Comparison of ENCODE assay signal across 18 cellular contexts in the genomic region with DNA sequence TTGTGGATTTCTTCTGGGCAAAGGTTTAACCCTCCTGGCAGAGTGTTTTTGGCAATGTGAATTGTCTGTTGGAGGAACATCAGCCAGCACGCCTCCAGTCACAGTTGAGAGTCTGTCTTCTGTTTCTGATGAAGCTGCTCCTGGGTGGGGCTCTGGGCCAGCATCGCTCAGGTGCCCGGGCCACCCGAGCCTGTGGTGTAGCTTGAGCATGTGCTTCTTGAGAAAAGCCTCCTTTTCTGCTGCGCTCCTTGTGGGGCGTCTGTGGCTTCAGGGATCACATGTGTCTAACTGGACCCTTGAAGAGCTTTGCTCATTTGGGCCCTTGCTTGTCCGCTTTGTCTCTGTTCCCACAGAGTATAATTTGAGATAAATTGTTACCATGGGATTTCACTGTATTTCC. TPM values are rescaled to one million over a fixed set of nuclear protein-coding genes. Genes with fewer than 3 reads are reported as not detected.
DNase-seq lines count a peak whose midpoint lies in the region; ATAC-seq, FAIRE-seq and TF ChIP-seq lines count a peak whose summit lies in the region.
"Had no signal": no experiment of that assay in that cellular context is flagged by ENCODE, and none has a peak within 500 bp of the region (broad histone marks: within the 10 kb centered on the region; RNA-seq: fewer than 3 reads in every experiment).

No MANE protein-coding gene starts in this region.

- H3K9me3 ChIP-seq in kidney (ENCODE audit: control insufficient read depth in 1 of 2, low read length in 2 of 2) (no peaks in the 10 kb centered on the region), ovary (no peaks in the 10 kb centered on the region)

- TF ChIP-seq CTCF in WTC11 (IDR thresholded peaks at IDR 0.05) (no peak), kidney (IDR thresholded peaks at IDR 0.05; ENCODE audit: borderline replicate concordance, extremely low read depth, insufficient read depth) (no peak), GM10266 (IDR thresholded peaks at IDR 0.05; ENCODE audit: control insufficient read depth, insufficient read depth, low read depth, missing control alignments) (no peak), ovary (IDR thresholded peaks at IDR 0.05) (no peak)

- intact Hi-C loops in kidney (cut with DNase I) (no loop called here), ovary (cut with DNase I) (no loop called here)

- H3K4me3 ChIP-seq in kidney (ENCODE audit: low read length in 2 of 2) (no peak overlapping the region), ovary (no peak overlapping the region)

- no peaks in the 10 kb centered on the region for H3K9me3 Mint-ChIP-seq in activated naive CD8-positive, alpha-beta T cell (ENCODE audit: low read depth)
- no peaks in the 10 kb centered on the region for H3K9me3 Mint-ChIP-seq in activated naive CD8-positive, alpha-beta T cell treated with anti-CD3 and anti-CD28 coated beads for 36 hours
- H3K9me3 Mint-ChIP-seq in WTC11: no peaks in the 10 kb centered on the region
- H3K9me3 Mint-ChIP-seq: CD14-positive monocyte, HFFc6 had no signal

- peak overlapping the region; percentile 61 for H3K27ac Mint-ChIP-seq in activated naive CD8-positive, alpha-beta T cell
- no peak overlapping the region for H3K27ac Mint-ChIP-seq in activated naive CD8-positive, alpha-beta T cell treated with anti-CD3 and anti-CD28 coated beads for 36 hours
- peak overlapping the region; percentile 71; the same call in 1 of the 2 replicates for H3K27ac Mint-ChIP-seq in WTC11

- POLR2A ChIA-PET in WTC11 (lab: Charles Lee): no interaction called here

- peaks cover 4 to 17% of the 10 kb centered on the region in 2 donors for H3K4me1 ChIP-seq in kidney (ENCODE audit: control insufficient read depth in 1 of 2, insufficient read depth in 1 of 2, low read depth in 1 of 2, low read length in 2 of 2)
- no peaks in the 10 kb centered on the region for H3K4me1 ChIP-seq in ovary (ENCODE audit: insufficient read depth)

- no peak for TF ChIP-seq EP300 in ovary (IDR thresholded peaks at IDR 0.05)

- ATAC-seq in WTC11 (no peak), GM19463 (IDR thresholded peaks at IDR 0.05; ENCODE audit: unreplicated experiment) (no peak)
- ATAC-seq: PC-3 had no signal

- H3K36me3 Mint-ChIP-seq in activated naive CD8-positive, alpha-beta T cell: peaks cover 3% of the 10 kb centered on the region
- peaks cover 21% of the 10 kb centered on the region for H3K36me3 Mint-ChIP-seq in activated naive CD8-positive, alpha-beta T cell treated with anti-CD3 and anti-CD28 coated beads for 36 hours
- peaks cover 55% of the 10 kb centered on the region for H3K36me3 Mint-ChIP-seq in WTC11

- H3K4me1 Mint-ChIP-seq in activated naive CD8-positive, alpha-beta T cell (ENCODE audit: low read depth): peaks cover 20% of the 10 kb centered on the region
- H3K4me1 Mint-ChIP-seq in activated naive CD8-positive, alpha-beta T cell treated with anti-CD3 and anti-CD28 coated beads for 36 hours: peaks cover 21% of the 10 kb centered on the region
- no peaks in the 10 kb centered on the region for H3K4me1 Mint-ChIP-seq in WTC11

- H3K27me3 ChIP-seq in ovary: no peaks in the 10 kb centered on the region

- H3K27ac ChIP-seq in kidney (ENCODE audit: low read depth in 2 of 2, low read length in 2 of 2) (no peak overlapping the region), ovary (no peak overlapping the region)

- DNase-seq in activated naive CD8-positive, alpha-beta T cell treated with anti-CD3 and anti-CD28 coated beads for 36 hours: no peak
- DNase-seq in WTC11 (ENCODE audit: low spot score): no peak
- DNase-seq in kidney: peak; percentile 57
- no peak for DNase-seq in GM10266 (ENCODE audit: extremely low spot score)
- DNase-seq in ovary: no peak
- DNase-seq: ACHN, AML-193, HFFc6, KBM-7, NCI-H1436, NCI-H2029 treated with DMSO at 0.1 percent for 48 hours, NCI-H510A, NCI-H774, PC-3 had no signal

- TF ChIP-seq POLR2A in ovary (IDR thresholded peaks at IDR 0.05): no peak

- CTCF ChIA-PET in WTC11 (lab: Charles Lee): no interaction called here

- H3K36me3 ChIP-seq in kidney (ENCODE audit: control insufficient read depth in 1 of 2, insufficient read depth in 2 of 2, low read length in 2 of 2): peaks cover 31 to 59% of the 10 kb centered on the region in 2 donors
- no peaks in the 10 kb centered on the region for H3K36me3 ChIP-seq in ovary

- no peak overlapping the region for H3K4me3 Mint-ChIP-seq in activated naive CD8-positive, alpha-beta T cell
- H3K4me3 Mint-ChIP-seq in activated naive CD8-positive, alpha-beta T cell treated with anti-CD3 and anti-CD28 coated beads for 36 hours: no peak overlapping the region
- no peak overlapping the region for H3K4me3 Mint-ChIP-seq in WTC11
- H3K4me3 Mint-ChIP-seq: CD14-positive monocyte, HFFc6 had no signal

- 87 to 88% (median 87%) methylated on average over 7 of the region's 7 CpGs for WGBS in ovary, 3 donors

- H3K27me3 Mint-ChIP-seq in activated naive CD8-positive, alpha-beta T cell: no peaks in the 10 kb centered on the region
- H3K27me3 Mint-ChIP-seq in activated naive CD8-positive, alpha-beta T cell treated with anti-CD3 and anti-CD28 coated beads for 36 hours: no peaks in the 10 kb centered on the region
- no peaks in the 10 kb centered on the region for H3K27me3 Mint-ChIP-seq in WTC11 (ENCODE audit: low read depth)

- no peak for FAIRE-seq in kidney (lab: Jason Lieb, UNC)
- FAIRE-seq: H54 had no signal

- H3K9ac ChIP-seq in kidney (ENCODE audit: low read length in 2 of 2): no peak overlapping the region

TF ChIP-seq in WTC11, 78 proteins besides CTCF, POLR2A, EP300 and RAD21:
- TF ChIP-seq, protein P1, sequence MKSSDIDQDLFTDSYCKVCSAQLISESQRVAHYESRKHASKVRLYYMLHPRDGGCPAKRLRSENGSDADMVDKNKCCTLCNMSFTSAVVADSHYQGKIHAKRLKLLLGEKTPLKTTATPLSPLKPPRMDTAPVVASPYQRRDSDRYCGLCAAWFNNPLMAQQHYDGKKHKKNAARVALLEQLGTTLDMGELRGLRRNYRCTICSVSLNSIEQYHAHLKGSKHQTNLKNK (CRISPR knock-in tag; IDR thresholded peaks at IDR 0.05): no peak
- TF ChIP-seq PRRX2 (CRISPR knock-in tag; IDR thresholded peaks at IDR 0.05) (no peak), TEAD1 (CRISPR knock-in tag; IDR thresholded peaks at IDR 0.05) (no peak), ZNF121 (CRISPR knock-in tag; IDR thresholded peaks at IDR 0.05) (no peak)
- TF ChIP-seq, protein P2, sequence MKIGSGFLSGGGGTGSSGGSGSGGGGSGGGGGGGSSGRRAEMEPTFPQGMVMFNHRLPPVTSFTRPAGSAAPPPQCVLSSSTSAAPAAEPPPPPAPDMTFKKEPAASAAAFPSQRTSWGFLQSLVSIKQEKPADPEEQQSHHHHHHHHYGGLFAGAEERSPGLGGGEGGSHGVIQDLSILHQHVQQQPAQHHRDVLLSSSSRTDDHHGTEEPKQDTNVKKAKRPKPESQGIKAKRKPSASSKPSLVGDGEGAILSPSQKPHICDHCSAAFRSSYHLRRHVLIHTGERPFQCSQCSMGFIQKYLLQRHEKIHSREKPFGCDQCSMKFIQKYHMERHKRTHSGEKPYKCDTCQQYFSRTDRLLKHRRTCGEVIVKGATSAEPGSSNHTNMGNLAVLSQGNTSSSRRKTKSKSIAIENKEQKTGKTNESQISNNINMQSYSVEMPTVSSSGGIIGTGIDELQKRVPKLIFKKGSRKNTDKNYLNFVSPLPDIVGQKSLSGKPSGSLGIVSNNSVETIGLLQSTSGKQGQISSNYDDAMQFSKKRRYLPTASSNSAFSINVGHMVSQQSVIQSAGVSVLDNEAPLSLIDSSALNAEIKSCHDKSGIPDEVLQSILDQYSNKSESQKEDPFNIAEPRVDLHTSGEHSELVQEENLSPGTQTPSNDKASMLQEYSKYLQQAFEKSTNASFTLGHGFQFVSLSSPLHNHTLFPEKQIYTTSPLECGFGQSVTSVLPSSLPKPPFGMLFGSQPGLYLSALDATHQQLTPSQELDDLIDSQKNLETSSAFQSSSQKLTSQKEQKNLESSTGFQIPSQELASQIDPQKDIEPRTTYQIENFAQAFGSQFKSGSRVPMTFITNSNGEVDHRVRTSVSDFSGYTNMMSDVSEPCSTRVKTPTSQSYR (CRISPR knock-in tag; IDR thresholded peaks at IDR 0.05): no peak
- TF ChIP-seq, protein P3, sequence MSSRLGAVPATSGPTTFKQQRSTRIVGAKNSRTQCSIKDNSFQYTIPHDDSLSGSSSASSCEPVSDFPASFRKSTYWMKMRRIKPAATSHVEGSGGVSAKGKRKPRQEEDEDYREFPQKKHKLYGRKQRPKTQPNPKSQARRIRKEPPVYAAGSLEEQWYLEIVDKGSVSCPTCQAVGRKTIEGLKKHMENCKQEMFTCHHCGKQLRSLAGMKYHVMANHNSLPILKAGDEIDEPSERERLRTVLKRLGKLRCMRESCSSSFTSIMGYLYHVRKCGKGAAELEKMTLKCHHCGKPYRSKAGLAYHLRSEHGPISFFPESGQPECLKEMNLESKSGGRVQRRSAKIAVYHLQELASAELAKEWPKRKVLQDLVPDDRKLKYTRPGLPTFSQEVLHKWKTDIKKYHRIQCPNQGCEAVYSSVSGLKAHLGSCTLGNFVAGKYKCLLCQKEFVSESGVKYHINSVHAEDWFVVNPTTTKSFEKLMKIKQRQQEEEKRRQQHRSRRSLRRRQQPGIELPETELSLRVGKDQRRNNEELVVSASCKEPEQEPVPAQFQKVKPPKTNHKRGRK (CRISPR knock-in tag; IDR thresholded peaks at IDR 0.05; ENCODE audit: borderline replicate concordance): no peak

RNA-seq across cellular contexts. Expression of a gene that starts 7.2 kb away (rescaled TPM):
- 100 to 1,000 TPM; 161 to 176 TPM for total RNA-seq in activated naive CD8-positive, alpha-beta T cell treated with anti-CD3 and anti-CD28 coated beads for 36 hours
- total RNA-seq in WTC11 (2021): 72.1 to 80.4 TPM (median 79.8 TPM) in 3 replicates
- total RNA-seq in kidney: 162 TPM
- polyA plus RNA-seq in kidney (ENCODE audit: insufficient read depth, low read depth, low replicate concordance): 158 TPM
- total RNA-seq in ovary: 100 to 1,000 TPM in 3 of 7 donors, 10 to 100 TPM in 4; 51.0 to 130 (median 99.0) TPM
- polyA plus RNA-seq in ovary: 100 to 1,000 TPM in 1 of 2 donors, 10 to 100 TPM in 1; 66.0 to 224 TPM

RNA-seq across cellular contexts. Expression of a gene that starts 7.5 kb away (rescaled TPM):
- 1 to 10 TPM; 6.8 to 7.8 TPM for total RNA-seq in activated naive CD8-positive, alpha-beta T cell treated with anti-CD3 and anti-CD28 coated beads for 36 hours
- total RNA-seq in WTC11 (2021): 14.5 to 19.7 TPM (median 18.5 TPM) in 3 replicates
- total RNA-seq in kidney: 24.7 TPM
- 9.0 TPM for polyA plus RNA-seq in kidney (ENCODE audit: insufficient read depth, low read depth, low replicate concordance)
- 10 to 100 TPM; 15.6 to 24.2 (median 17.8) TPM for total RNA-seq in ovary
- 1 to 10 TPM; 1.7 to 8.6 TPM for polyA plus RNA-seq in ovary

RNA-seq across cellular contexts. Expression of a gene that starts 13.5 kb away (rescaled TPM):
- 10 to 100 TPM; 21.5 to 23.7 TPM for total RNA-seq in activated naive CD8-positive, alpha-beta T cell treated with anti-CD3 and anti-CD28 coated beads for 36 hours
- 28.6 to 31.7 TPM (median 29.3 TPM) in 3 replicates for total RNA-seq in WTC11 (2021)
- 25.6 TPM for total RNA-seq in kidney
- polyA plus RNA-seq in kidney (ENCODE audit: insufficient read depth, low read depth, low replicate concordance): 26.8 TPM
- total RNA-seq in ovary: 10 to 100 TPM; 14.4 to 25.9 (median 23.0) TPM
- 10 to 100 TPM; 14.5 to 19.3 TPM for polyA plus RNA-seq in ovary
